Comparison of ENCODE assay signal across 22 cellular contexts in the genomic region with DNA sequence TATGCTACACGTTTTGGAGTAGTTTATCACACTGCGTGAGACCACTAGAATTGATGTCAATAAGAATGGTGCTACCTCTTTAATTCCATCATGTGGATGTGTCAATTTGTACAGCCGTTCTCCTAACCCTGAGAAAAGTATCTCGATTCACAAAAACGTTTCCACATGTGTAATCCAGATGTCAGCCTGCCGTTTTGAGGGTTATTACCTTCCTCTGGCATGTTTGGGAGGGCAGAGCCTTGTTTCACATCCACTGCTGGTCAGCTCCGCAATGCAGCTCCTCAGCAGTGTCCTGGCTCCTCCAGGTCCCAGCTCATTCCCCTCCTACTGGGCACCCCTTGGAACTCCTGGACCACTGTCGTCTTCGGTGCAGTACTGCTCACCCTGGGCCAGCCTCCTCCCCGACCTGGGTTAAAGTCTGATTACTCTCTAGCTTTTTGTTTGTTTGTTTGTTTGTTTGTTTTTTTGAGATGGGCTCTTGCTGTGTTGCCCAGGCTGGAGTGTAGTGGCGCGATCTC.
"Had no signal": no experiment of that assay in that cellular context is flagged by ENCODE, and none has a peak within 500 bp of the region (broad histone marks: within the 10 kb centered on the region; RNA-seq: fewer than 3 reads in every experiment).

No MANE protein-coding gene starts in this region.

- H3K4me1 ChIP-seq: adrenal gland, breast epithelium had no signal

- H3K4me3 ChIP-seq: adrenal gland, breast epithelium had no signal

- H3K9me3 ChIP-seq: adrenal gland had no signal

- DNase-seq: activated CD4-positive, alpha-beta T cell treated with anti-CD3 and anti-CD28 coated beads for 48 hours; activated CD4-positive, alpha-beta T cell treated with anti-CD3 and anti-CD28 coated beads, Interleukin-2, amount 50 U/mL, for 4 hours; activated CD4-positive, CD25-positive, alpha-beta regulatory T cell treated with anti-CD3 and anti-CD28 coated beads, Interleukin-2, amount 50 U/mL, for 72 hours; activated CD8-positive, alpha-beta memory T cell treated with anti-CD3 and anti-CD28 coated beads, Interleukin-2, amount 50 U/mL, for 48 hours; activated CD8-positive, alpha-beta T cell treated with anti-CD3 and anti-CD28 coated beads, Interleukin-2, amount 10 ng/mL, durations not matched to agents 7 days and 5 days; activated naive CD4-positive, alpha-beta T cell treated with anti-CD3 and anti-CD28 coated beads, Interleukin-2, amount 50 U/mL, for 16 hours; activated naive CD8-positive, alpha-beta T cell treated with anti-CD3 and anti-CD28 coated beads, Interleukin-2, amount 10 ng/mL, durations not matched to agents 7 days and 5 days; activated T-cell treated with anti-CD3 and anti-CD28 coated beads, Interleukin-2, amount 50 U/mL, for 1 hour; adrenal gland; aorta; caudate nucleus; MM.1S; NCI-H1105 treated with DMSO at 0.1 percent for 48 hours; NCI-H1436 treated with DMSO at 0.1 percent for 48 hours; NCI-H187; NCI-H2081; NCI-H510A treated with DMSO at 0.1 percent for 48 hours; NCI-H69; PC-3; SHP77 treated with DMSO at 0.1 percent for 48 hours had no signal

- ATAC-seq: activated CD8-positive, alpha-beta T cell treated with anti-CD3 and anti-CD28 coated beads, Interleukin-2, amount 10 ng/mL, durations not matched to agents 7 days and 5 days; PC-3 had no signal

- H3K27me3 ChIP-seq: adrenal gland, breast epithelium had no signal

- H3K27ac Mint-ChIP-seq: activated CD8-positive, alpha-beta T cell treated with anti-CD3 and anti-CD28 coated beads, Interleukin-2, amount 10 ng/mL, durations not matched to agents 7 days and 5 days; activated naive CD8-positive, alpha-beta T cell treated with anti-CD3 and anti-CD28 coated beads, Interleukin-2, amount 10 ng/mL, durations not matched to agents 7 days and 5 days; T-helper 1 cell treated with Interleukin-12 subunit alpha and Interleukin-12 subunit beta and Interleukin-4 antibody, amounts not matched to agents 30 μg/mL and 1 μg/mL, for 36 hours had no signal

- H3K27ac ChIP-seq: adrenal gland, breast epithelium had no signal

- H3K36me3 ChIP-seq: adrenal gland, breast epithelium had no signal

- H3K4me3 Mint-ChIP-seq: activated CD8-positive, alpha-beta T cell treated with anti-CD3 and anti-CD28 coated beads, Interleukin-2, amount 10 ng/mL, durations not matched to agents 7 days and 5 days; activated naive CD8-positive, alpha-beta T cell treated with anti-CD3 and anti-CD28 coated beads, Interleukin-2, amount 10 ng/mL, durations not matched to agents 7 days and 5 days; T-helper 1 cell treated with Interleukin-12 subunit alpha and Interleukin-12 subunit beta and Interleukin-4 antibody, amounts not matched to agents 30 μg/mL and 1 μg/mL, for 36 hours had no signal

- H3K4me1 Mint-ChIP-seq: activated naive CD8-positive, alpha-beta T cell treated with anti-CD3 and anti-CD28 coated beads, Interleukin-2, amount 10 ng/mL, durations not matched to agents 7 days and 5 days had no signal
